ENCODE assay signal across 1 cellular context in genomic region chr20:1187605-1188171, GRCh38.
TF ChIP-seq lines count a peak whose summit lies in the region.

No MANE protein-coding gene starts in this region.

TF ChIP-seq in K562, 482 proteins besides CTCF, POLR2A, EP300 and RAD21 (continued from another document and continues in another):
- TF ChIP-seq MEF2D (tag; conservative IDR thresholded peaks at IDR 0.05; ENCODE audit: low read depth) (0 out of 2 replicates have a peak, but pooled peaks have one; percentile 26), MEF2A (IDR thresholded peaks at IDR 0.05; ENCODE audit: control insufficient read depth, low read depth, low read length) (no peak), NEUROD1 (IDR thresholded peaks at IDR 0.05; ENCODE audit: borderline replicate concordance, low read depth, low read length, partially characterized antibody) (no peak), RBM14 (IDR thresholded peaks at IDR 0.05; ENCODE audit: borderline replicate concordance, insufficient read depth, low read depth, low read length) (no peak), ZNF655 (CRISPR knock-in tag; IDR thresholded peaks at IDR 0.05) (no peak), ERF (CRISPR knock-in tag; IDR thresholded peaks at IDR 0.05) (no peak), FOXK1 (CRISPR knock-in tag; IDR thresholded peaks at IDR 0.05; ENCODE audit: borderline replicate concordance) (no peak), PRMT5 (CRISPR knock-in tag; IDR thresholded peaks at IDR 0.05) (no peak), CHD1 (IDR thresholded peaks at IDR 0.05; ENCODE audit: low read length) (no peak), PHB2 (IDR thresholded peaks at IDR 0.05; ENCODE audit: low read depth) (no peak), AFF4 (CRISPR knock-in tag; IDR thresholded peaks at IDR 0.05) (no peak), U2AF1 (optimal IDR thresholded peaks at IDR 0.05; ENCODE audit: low read depth, low read length) (no peak), PKNOX1 (IDR thresholded peaks at IDR 0.05) (no peak), ZNF592 (IDR thresholded peaks at IDR 0.05) (0 out of 2 replicates have a peak, but pooled peaks have one; percentile 9), ZBTB1 (CRISPR knock-in tag; IDR thresholded peaks at IDR 0.05; ENCODE audit: borderline replicate concordance, low read depth) (no peak), SIX5 (IDR thresholded peaks at IDR 0.05; ENCODE audit: borderline replicate concordance in 1 of 2, insufficient read depth in 1 of 2, low read depth in 1 of 2, low read length in 2 of 2) (no peak), KLF10 (CRISPR knock-in tag; IDR thresholded peaks at IDR 0.05) (no peak), ZFP91 (CRISPR knock-in tag; IDR thresholded peaks at IDR 0.05) (no peak), KDM2B (CRISPR knock-in tag; IDR thresholded peaks at IDR 0.05) (no peak), CLOCK (CRISPR knock-in tag; IDR thresholded peaks at IDR 0.05; ENCODE audit: borderline replicate concordance) (no peak), KLF1 (tag; IDR thresholded peaks at IDR 0.05) (no peak), BRF2 (IDR thresholded peaks at IDR 0.05; ENCODE audit: borderline replicate concordance, insufficient read depth, insufficient read length) (no peak), ZNF175 (CRISPR knock-in tag; IDR thresholded peaks at IDR 0.05; ENCODE audit: low read depth) (no peak), RNF2 (IDR thresholded peaks at IDR 0.05) (no peak; the same call in 1 of the 2 replicates), MTF1 (CRISPR knock-in tag; IDR thresholded peaks at IDR 0.05; ENCODE audit: borderline replicate concordance) (no peak), SRSF7 (optimal IDR thresholded peaks at IDR 0.05; ENCODE audit: low read depth, low read length) (no peak), SNIP1 (IDR thresholded peaks at IDR 0.05; ENCODE audit: low read depth) (no peak), HLTF (IDR thresholded peaks at IDR 0.05) (peak; percentile 100), TAF15 (IDR thresholded peaks at IDR 0.05; ENCODE audit: low read depth, low read length) (no peak)
